1 cellular context compared by ENCODE assay signal in the genomic region with DNA sequence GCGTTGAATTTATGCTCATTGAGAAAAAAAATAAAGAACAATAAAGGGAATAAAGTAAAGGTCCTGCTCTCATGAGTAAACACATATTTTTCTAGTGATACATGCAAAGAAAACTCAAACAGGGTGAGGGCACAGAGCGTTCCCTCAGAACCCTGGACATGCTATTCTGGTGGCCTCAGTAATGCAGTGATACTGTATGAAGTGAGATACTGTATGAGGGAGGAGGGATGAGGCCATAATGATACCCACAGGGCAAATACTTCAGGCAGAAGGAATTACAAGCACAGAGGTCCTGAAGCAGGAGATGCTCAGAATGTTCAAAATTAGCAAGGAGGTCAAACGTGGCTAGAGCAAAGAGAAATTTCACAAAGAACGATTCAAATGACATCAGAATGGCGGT.
TF ChIP-seq lines count a peak whose summit lies in the region.

No MANE protein-coding gene starts in this region.

TF ChIP-seq in IMR-90, 13 proteins besides CTCF, POLR2A, EP300 and RAD21:
- no peak for TF ChIP-seq MXI1 (IDR thresholded peaks at IDR 0.05; ENCODE audit: borderline replicate concordance, low read depth, low read length)
- no peak for TF ChIP-seq CHD1 (IDR thresholded peaks at IDR 0.05; ENCODE audit: low read depth, low read length)
- no peak for TF ChIP-seq CEBPB (IDR thresholded peaks at IDR 0.05; ENCODE audit: low read depth, low read length)
- no peak for TF ChIP-seq NFE2L2 (IDR thresholded peaks at IDR 0.05; ENCODE audit: low read depth, low read length)
- TF ChIP-seq BHLHE40 (IDR thresholded peaks at IDR 0.05; ENCODE audit: low read depth, low read length): no peak
- no peak for TF ChIP-seq FOS (IDR thresholded peaks at IDR 0.05; ENCODE audit: low read depth, low read length)
- TF ChIP-seq, protein P1, sequence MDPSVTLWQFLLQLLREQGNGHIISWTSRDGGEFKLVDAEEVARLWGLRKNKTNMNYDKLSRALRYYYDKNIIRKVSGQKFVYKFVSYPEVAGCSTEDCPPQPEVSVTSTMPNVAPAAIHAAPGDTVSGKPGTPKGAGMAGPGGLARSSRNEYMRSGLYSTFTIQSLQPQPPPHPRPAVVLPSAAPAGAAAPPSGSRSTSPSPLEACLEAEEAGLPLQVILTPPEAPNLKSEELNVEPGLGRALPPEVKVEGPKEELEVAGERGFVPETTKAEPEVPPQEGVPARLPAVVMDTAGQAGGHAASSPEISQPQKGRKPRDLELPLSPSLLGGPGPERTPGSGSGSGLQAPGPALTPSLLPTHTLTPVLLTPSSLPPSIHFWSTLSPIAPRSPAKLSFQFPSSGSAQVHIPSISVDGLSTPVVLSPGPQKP (IDR thresholded peaks at IDR 0.05; ENCODE audit: borderline replicate concordance, low read depth, low read length): no peak
- TF ChIP-seq SMC3 (IDR thresholded peaks at IDR 0.05; ENCODE audit: low read depth, low read length): no peak
- no peak for TF ChIP-seq RCOR1 (IDR thresholded peaks at IDR 0.05; ENCODE audit: insufficient replicate concordance, low read length)
- TF ChIP-seq, protein P2, sequence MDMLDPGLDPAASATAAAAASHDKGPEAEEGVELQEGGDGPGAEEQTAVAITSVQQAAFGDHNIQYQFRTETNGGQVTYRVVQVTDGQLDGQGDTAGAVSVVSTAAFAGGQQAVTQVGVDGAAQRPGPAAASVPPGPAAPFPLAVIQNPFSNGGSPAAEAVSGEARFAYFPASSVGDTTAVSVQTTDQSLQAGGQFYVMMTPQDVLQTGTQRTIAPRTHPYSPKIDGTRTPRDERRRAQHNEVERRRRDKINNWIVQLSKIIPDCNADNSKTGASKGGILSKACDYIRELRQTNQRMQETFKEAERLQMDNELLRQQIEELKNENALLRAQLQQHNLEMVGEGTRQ (IDR thresholded peaks at IDR 0.05; ENCODE audit: low read depth, low read length): no peak
- TF ChIP-seq MAFK (IDR thresholded peaks at IDR 0.05; ENCODE audit: low read depth, low read length): no peak
- no peak for TF ChIP-seq RFX5 (IDR thresholded peaks at IDR 0.05; ENCODE audit: low read depth, low read length)
- TF ChIP-seq MAZ (IDR thresholded peaks at IDR 0.05; ENCODE audit: borderline replicate concordance, low read depth, low read length): no peak
TF ChIP-seq in IMR-90: peak in this region for 0.
